ENCODE assay signal across 2 cellular contexts in the genomic region with DNA sequence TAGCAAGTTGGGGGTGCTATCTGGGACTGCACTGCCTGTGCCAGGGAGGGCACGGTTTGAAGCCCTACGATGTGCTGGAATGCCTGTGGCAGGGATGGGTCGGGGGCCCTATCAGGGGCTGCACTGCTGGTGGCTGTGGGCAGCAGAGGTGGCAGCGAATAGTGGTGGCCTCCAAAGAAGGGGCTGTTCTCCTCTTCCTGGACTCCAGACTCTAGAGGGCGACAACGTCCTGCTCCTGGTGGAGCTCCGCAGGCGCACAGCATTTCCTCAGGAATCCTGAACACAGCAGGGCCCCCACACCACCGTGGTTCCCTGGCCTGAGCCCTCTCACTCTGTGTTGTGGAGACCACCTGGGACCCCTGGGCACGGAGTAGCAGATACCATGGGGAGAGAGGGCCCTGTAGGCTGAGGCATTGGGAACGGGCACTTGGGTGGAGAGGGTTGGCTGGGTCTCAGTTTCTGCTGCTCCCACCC.
TF ChIP-seq lines count a peak whose summit lies in the region.

No MANE protein-coding gene starts in this region.

TF ChIP-seq in HCT116, 20 proteins besides CTCF, POLR2A, EP300 and RAD21 (continued from another document):
- no peak for TF ChIP-seq REST (IDR thresholded peaks at IDR 0.05; ENCODE audit: low read depth)

TF ChIP-seq in HepG2, 621 proteins besides CTCF, POLR2A, EP300 and RAD21 (continued from another document):
- TF ChIP-seq ZNF574 (CRISPR knock-in tag; IDR thresholded peaks at IDR 0.05) (peak; percentile 76), RBM22 (optimal IDR thresholded peaks at IDR 0.05; ENCODE audit: low read length) (no peak), ZNF329 (CRISPR knock-in tag; IDR thresholded peaks at IDR 0.05; ENCODE audit: low read depth) (no peak), ZSCAN31 (CRISPR knock-in tag; IDR thresholded peaks at IDR 0.05; ENCODE audit: low read depth) (0 out of 2 replicates have a peak, but pooled peaks have one; percentile 33), POGZ (CRISPR knock-in tag; IDR thresholded peaks at IDR 0.05) (0 out of 2 replicates have a peak, but pooled peaks have one; percentile 53), KDM2A (CRISPR knock-in tag; IDR thresholded peaks at IDR 0.05; ENCODE audit: borderline replicate concordance, low read depth) (peak; percentile 54; the same call in 1 of the 2 replicates), TAF1 (CRISPR knock-in tag; IDR thresholded peaks at IDR 0.05) (0 out of 2 replicates have a peak, but pooled peaks have one; percentile 17), STAG1 (CRISPR knock-in tag; IDR thresholded peaks at IDR 0.05) (peak; percentile 95), XRCC5 (optimal IDR thresholded peaks at IDR 0.05; ENCODE audit: low read length) (peak; percentile 34), KDM5B (CRISPR knock-in tag; IDR thresholded peaks at IDR 0.05; ENCODE audit: borderline replicate concordance) (peak; percentile 46; the same call in 1 of the 2 replicates), HDAC6 (IDR thresholded peaks at IDR 0.05; ENCODE audit: low read depth, low read length) (no peak), JUN (CRISPR knock-in tag; IDR thresholded peaks at IDR 0.05) (0 out of 2 replicates have a peak, but pooled peaks have one; percentile 31), PATZ1 (CRISPR knock-in tag; IDR thresholded peaks at IDR 0.05) (peak; percentile 68), ZNF576 (CRISPR knock-in tag; IDR thresholded peaks at IDR 0.05) (peak; percentile 90; the same call in 1 of the 2 replicates), SALL1 (CRISPR knock-in tag; IDR thresholded peaks at IDR 0.05) (peak; percentile 57), ZMYM4 (CRISPR knock-in tag; IDR thresholded peaks at IDR 0.05) (peak; percentile 55), SMC3 (IDR thresholded peaks at IDR 0.05; ENCODE audit: low read length) (peak; percentile 84), ZNF160 (CRISPR knock-in tag; IDR thresholded peaks at IDR 0.05) (no peak), ZNF768 (CRISPR knock-in tag; IDR thresholded peaks at IDR 0.05) (peak; percentile 46), MAF1 (CRISPR knock-in tag; IDR thresholded peaks at IDR 0.05; ENCODE audit: borderline replicate concordance) (no peak), CCAR2 (optimal IDR thresholded peaks at IDR 0.05; ENCODE audit: low read depth, low read length) (no peak), ZFP82 (CRISPR knock-in tag; IDR thresholded peaks at IDR 0.05; ENCODE audit: borderline replicate concordance) (no peak)
- TF ChIP-seq, protein P1, sequence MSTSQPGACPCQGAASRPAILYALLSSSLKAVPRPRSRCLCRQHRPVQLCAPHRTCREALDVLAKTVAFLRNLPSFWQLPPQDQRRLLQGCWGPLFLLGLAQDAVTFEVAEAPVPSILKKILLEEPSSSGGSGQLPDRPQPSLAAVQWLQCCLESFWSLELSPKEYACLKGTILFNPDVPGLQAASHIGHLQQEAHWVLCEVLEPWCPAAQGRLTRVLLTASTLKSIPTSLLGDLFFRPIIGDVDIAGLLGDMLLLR (CRISPR knock-in tag; IDR thresholded peaks at IDR 0.05) = no peak
TF ChIP-seq in HepG2: peak in this region for 39.
